Comparison of ENCODE assay signal across 13 cellular contexts in the genomic region with DNA sequence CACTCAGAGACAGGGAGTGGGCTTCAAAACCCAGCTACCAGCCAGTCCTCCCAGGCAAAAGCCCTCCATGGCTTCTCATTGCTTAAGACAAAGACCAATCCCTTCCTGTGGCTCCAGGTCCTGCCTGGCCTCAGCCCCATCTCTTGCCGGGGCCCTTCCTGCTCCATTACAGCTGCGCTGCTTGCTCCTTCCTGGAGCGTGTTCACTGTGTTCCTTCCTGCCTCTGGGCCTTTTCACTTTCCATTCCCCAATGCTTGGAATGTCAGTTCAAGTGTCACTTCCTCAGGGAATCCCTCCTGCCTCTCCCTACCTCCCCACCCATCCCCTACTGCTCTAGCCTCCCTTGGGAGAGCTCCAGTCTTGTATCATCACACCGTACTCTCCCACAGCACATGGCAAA. TPM values are rescaled to one million over a fixed set of nuclear protein-coding genes. Genes with fewer than 3 reads are reported as not detected.
DNase-seq lines count a peak whose midpoint lies in the region; ATAC-seq, FAIRE-seq and TF ChIP-seq lines count a peak whose summit lies in the region.
"Had no signal": no experiment of that assay in that cellular context is flagged by ENCODE, and none has a peak within 500 bp of the region (broad histone marks: within the 10 kb centered on the region; RNA-seq: fewer than 3 reads in every experiment).

No MANE protein-coding gene starts in this region.

- peak overlapping the region; percentile 68 for H3K18ac ChIP-seq in H1 (ENCODE audit: extremely low read depth, low read length)

- H3K36me3 ChIP-seq in H1 (ENCODE audit: control insufficient read depth in 2 of 4, insufficient read depth in 4 of 4, low read length in 3 of 4) (no peaks in the 10 kb centered on the region), mesodermal cell (ENCODE audit: control insufficient read depth, insufficient read depth, low read length) (no peaks in the 10 kb centered on the region)
- H3K36me3 ChIP-seq in CD8-positive, alpha-beta T cell (ENCODE audit: insufficient read depth, low read length), result no peaks in the 10 kb centered on the region

- no peak overlapping the region for H2AFZ ChIP-seq in H1 (ENCODE audit: low read length)

- peaks cover 8% of the 10 kb centered on the region; the same call in 1 of the 2 replicates for H3K27me3 Mint-ChIP-seq in HFFc6 (ENCODE audit: insufficient read depth)
- no peaks in the 10 kb centered on the region for H3K27me3 Mint-ChIP-seq in CD8-positive, alpha-beta T cell (ENCODE audit: low read depth)

- peaks cover 64% of the 10 kb centered on the region for H3K4me1 Mint-ChIP-seq in HFFc6 (ENCODE audit: low read depth)
- H3K4me1 Mint-ChIP-seq in CD8-positive, alpha-beta T cell (ENCODE audit: low read depth), result peaks cover 1% of the 10 kb centered on the region

- H3K79me1 ChIP-seq in H1 (ENCODE audit: low read depth, low read length), result no peaks in the 10 kb centered on the region

- no peak for ATAC-seq in CD8-positive, alpha-beta T cell

- peaks cover 4% of the 10 kb centered on the region for H3K9me3 Mint-ChIP-seq in HFFc6
- peaks cover 4% of the 10 kb centered on the region for H3K9me3 Mint-ChIP-seq in CD8-positive, alpha-beta T cell

- TF ChIP-seq POLR2A in H1 (IDR thresholded peaks at IDR 0.05; ENCODE audit: control extremely low read depth in 1 of 2, low read depth in 2 of 2, low read length in 2 of 2) (no peak), lower leg skin (IDR thresholded peaks at IDR 0.05) (no peak)

- peak overlapping the region; percentile 98 for H3K27ac Mint-ChIP-seq in HFFc6
- H3K27ac Mint-ChIP-seq in CD8-positive, alpha-beta T cell, result no peak overlapping the region

- peak overlapping the region; percentile 44 for H4K91ac ChIP-seq in H1 (replicated peaks; ENCODE audit: insufficient read length, low read length)

- H2BK5ac ChIP-seq in H1 (ENCODE audit: low read depth, low read length), result peak overlapping the region; percentile 27; the same call in 1 of the 2 replicates

- H3K27me3 ChIP-seq in H1 (replicated peaks in 1 of 4; ENCODE audit: control insufficient read depth in 3 of 4, extremely low read depth in 1 of 4, insufficient read depth in 3 of 4, low read length in 3 of 4), result 0 out of 7 replicates have a peak, but pooled peaks cover 0 to 2% (median 0%) of the 10 kb centered on the region in 4 experiments
- H3K27me3 ChIP-seq in CD8-positive, alpha-beta T cell (ENCODE audit: insufficient read depth, low read length), result no peaks in the 10 kb centered on the region

- peak overlapping the region; percentile 65 for H3K4me3 Mint-ChIP-seq in HFFc6
- no peak overlapping the region for H3K4me3 Mint-ChIP-seq in CD8-positive, alpha-beta T cell

- no peaks in the 10 kb centered on the region for H4K20me1 ChIP-seq in H1 (replicated peaks in 1 of 2; ENCODE audit: control insufficient read depth in 1 of 2, insufficient read depth in 2 of 2, low read length in 2 of 2)

- H3K36me3 Mint-ChIP-seq in HFFc6 (ENCODE audit: low read depth), result 0 out of 2 replicates have a peak, but pooled peaks cover under 1% of the 10 kb centered on the region
- H3K36me3 Mint-ChIP-seq in CD8-positive, alpha-beta T cell, result no peaks in the 10 kb centered on the region

- POLR2A ChIA-PET in H1 (lab: Charles Lee; ENCODE audit: partially characterized antibody), result interaction anchor here (1.6 to 3.3 kb wide), 3 partner anchors 9 to 101 kb away, joined by 3 to 15 read pairs (median 5); a partner anchor contains a TSS
- POLR2A ChIA-PET in CD8-positive, alpha-beta T cell (lab: Charles Lee), result no interaction called here

- H3K4me1 ChIP-seq in H1 (replicated peaks in 1 of 4; ENCODE audit: control insufficient read depth in 3 of 4, insufficient read depth in 4 of 4, low read length in 3 of 4), result peaks cover 6 to 42% (median 26%) of the 10 kb centered on the region in 4 experiments
- H3K4me1 ChIP-seq in mesodermal cell (ENCODE audit: control insufficient read depth, insufficient read depth, low read length, poor library complexity, severe bottlenecking), result peaks cover 43% of the 10 kb centered on the region
- no peaks in the 10 kb centered on the region for H3K4me1 ChIP-seq in CD8-positive, alpha-beta T cell (ENCODE audit: insufficient read depth, low read length)

- TF ChIP-seq RAD21 in H1 (IDR thresholded peaks at IDR 0.05 in 1 of 2, conservative IDR thresholded peaks at IDR 0.05 in 1 of 2; ENCODE audit: low read depth in 2 of 2, low read length in 2 of 2), result no peak

- peak overlapping the region; percentile 44; the same call in 1 of the 2 replicates for H2BK12ac ChIP-seq in H1 (ENCODE audit: low read depth, low read length)

- DNase-seq in HFFc6 (no peak), H1 (ENCODE audit: low read depth in 1 of 2, low spot score in 2 of 2) (no peak), substantia nigra (lab: John Stamatoyannopoulos, UW) (no peak), hepatic stellate cell (ENCODE audit: low spot score) (no peak), glomerular visceral epithelial cell (ENCODE audit: extremely low spot score) (no peak), lower leg skin (ENCODE audit: low spot score in 2 of 2) (no peak)
- no peak for DNase-seq in CD8-positive, alpha-beta T cell
- DNase-seq: NCI-H1105; NCI-H774; stimulated activated CD4-positive, alpha-beta T cell treated with anti-CD3 and anti-CD28 coated beads, Interleukin-4, amount 100 ng/mL, for 4 hours had no signal

- peak overlapping the region; percentile 90; the same call in 1 of the 2 replicates for H2BK20ac ChIP-seq in H1 (ENCODE audit: low read length)

- CTCF ChIA-PET in H1 (lab: Charles Lee; ENCODE audit: partially characterized antibody), result interaction anchor here (1.7 to 3.2 kb wide), 2 partner anchors 20 to 22 kb away, joined by 3 to 9 read pairs; no protein-coding TSS in a partner anchor
- CTCF ChIA-PET in CD8-positive, alpha-beta T cell (lab: Charles Lee), result interaction anchor here (1.2 to 1.3 kb wide), 2 partner anchors 12 to 24 kb away, joined by 5 read pairs; a partner anchor contains a TSS

- no peak overlapping the region for H3K27ac ChIP-seq in H1 (ENCODE audit: low read depth, low read length)
- H3K27ac ChIP-seq in mesodermal cell (ENCODE audit: low read depth, low read length, severe bottlenecking), result peak overlapping the region; percentile 83
- peak overlapping the region; percentile 33 for H3K27ac ChIP-seq in substantia nigra (ENCODE audit: low read depth, low read length, poor library complexity, severe bottlenecking)
- H3K27ac ChIP-seq in CD8-positive, alpha-beta T cell (ENCODE audit: low read depth, low read length), result no peak overlapping the region

- H4K5ac ChIP-seq in H1 (ENCODE audit: insufficient read length, low read depth, low read length), result no peak overlapping the region

- H3K9me3 ChIP-seq in H1 (ENCODE audit: insufficient read depth in 2 of 2, low read depth in 1 of 2, low read length in 1 of 2), result 0 out of 4 replicates have a peak, but pooled peaks cover 0 to 6% of the 10 kb centered on the region in 2 experiments
- H3K9me3 ChIP-seq in mesodermal cell (ENCODE audit: control insufficient read depth, low read length), result peaks cover 2% of the 10 kb centered on the region
- no peaks in the 10 kb centered on the region for H3K9me3 ChIP-seq in CD8-positive, alpha-beta T cell (ENCODE audit: low read length)

- H4K8ac ChIP-seq in H1 (ENCODE audit: extremely low read depth, insufficient read depth, low read length), result no peak overlapping the region

- no peak overlapping the region for H3K23ac ChIP-seq in H1 (ENCODE audit: insufficient read length)

- H3K9ac ChIP-seq in H1 (replicated peaks in 1 of 4; ENCODE audit: extremely low read depth in 1 of 4, low read depth in 3 of 4, low read length in 3 of 4), result no peak overlapping the region

- no peak for TF ChIP-seq EP300 in H1 (IDR thresholded peaks at IDR 0.05; ENCODE audit: borderline replicate concordance in 1 of 2, low read depth in 2 of 2, low read length in 2 of 2)

- H3K4me3 ChIP-seq in H1 (ENCODE audit: extremely low read depth in 1 of 4, insufficient read depth in 2 of 4, low read depth in 3 of 4, low read length in 4 of 4) (no peak overlapping the region), mesodermal cell (ENCODE audit: extremely low read depth, insufficient read depth, low read length, poor library complexity, severe bottlenecking) (no peak overlapping the region), lower leg skin (ENCODE audit: low read depth, poor library complexity, severe bottlenecking) (no peak overlapping the region)
- no peak overlapping the region for H3K4me3 ChIP-seq in CD8-positive, alpha-beta T cell (ENCODE audit: low read depth, low read length)
- H3K4me3 ChIP-seq: GM12878 had no signal

- peak overlapping the region; percentile 82 for H2BK15ac ChIP-seq in H1 (ENCODE audit: low read length)

- no peaks in the 10 kb centered on the region; the same call in 1 of the 2 replicates for H3K23me2 ChIP-seq in H1 (ENCODE audit: low read depth, low read length)

- 0 out of 2 replicates have a peak overlapping the region, but pooled peaks have one; percentile 6 for H2AK5ac ChIP-seq in H1 (ENCODE audit: low read depth, low read length)

- TF ChIP-seq CTCF in HFFc6 (IDR thresholded peaks at IDR 0.05) (no peak), H1 (IDR thresholded peaks at IDR 0.05; ENCODE audit: control extremely low read depth in 1 of 3, insufficient read depth in 1 of 3, low read depth in 1 of 3, low read length in 3 of 3) (no peak), lower leg skin (IDR thresholded peaks at IDR 0.05) (no peak)
- TF ChIP-seq CTCF in CD8-positive, alpha-beta T cell (IDR thresholded peaks at IDR 0.05), result no peak

- no peak overlapping the region for H2BK120ac ChIP-seq in H1 (replicated peaks; ENCODE audit: low read depth, low read length)

- intact Hi-C loops in CD8-positive, alpha-beta T cell (cut with DNase I, micrococcal nuclease), result no loop called here
- intact Hi-C loops in lower leg skin (cut with DNase I; ENCODE audit: low total_unique reads), result no loop called here

- 78% methylated on average over 4 of the region's 4 CpGs; no CpG with 5 or more reads in 1 of the 2 experiments for WGBS in H1 (ENCODE audit: extremely low coverage in 1 of 2, insufficient coverage in 1 of 2, insufficient read length in 1 of 2, insufficient replicate concordance in 2 of 2, low coverage in 1 of 2, low lambda C conversion rate in 2 of 2, missing lambda C conversion rate in 1 of 2), 2 experiments
- WGBS in mesodermal cell (ENCODE audit: insufficient coverage in 2 of 2), 2 experiments, result 77 to 81% methylated on average over 4 of the region's 4 CpGs
- WGBS in lower leg skin, 2 donors, result 68% methylated on average over 4 of the region's 4 CpGs

- H3K4me2 ChIP-seq in H1 (ENCODE audit: insufficient read depth in 1 of 2, low read depth in 2 of 2, low read length in 2 of 2), result no peak overlapping the region

- FAIRE-seq in H1 (lab: Jason Lieb, UNC), result no peak
- FAIRE-seq: D721Med, GM12878 had no signal

- H3K4ac ChIP-seq in H1 (replicated peaks; ENCODE audit: insufficient read length, low read depth, low read length), result no peak overlapping the region

- no peak overlapping the region for H3K56ac ChIP-seq in H1 (replicated peaks; ENCODE audit: insufficient read length, low read depth, low read length)

- H3K79me2 ChIP-seq in H1 (ENCODE audit: control insufficient read depth in 1 of 2, insufficient read depth in 2 of 2, low read length in 2 of 2), result no peaks in the 10 kb centered on the region

- H3K14ac ChIP-seq in H1 (ENCODE audit: insufficient read length), result no peak overlapping the region

RNA-seq across cellular contexts. Expression of a gene that starts 11.1 kb away (rescaled TPM):
- total RNA-seq in HFFc6 (2021; fragmentation: NEBNext Ultra II Directional; extraction: Animal tissue kit (Norgen Biotek cat#: 25700)), result 10 to 100 TPM; 20.2 to 30.3 (median 26.9) TPM
- total RNA-seq in H1 (2021; fragmentation: NEBNext Ultra II Directional; extraction: Animal tissue kit (Norgen Biotek cat#: 25700)), result 44.9 and 45.7 TPM in 2 replicates
- polyA plus RNA-seq in H1 (2011; rRNA removed), result 29.1 and 37.2 TPM in 2 replicates
- polyA plus RNA-seq in H1 (2011; cell fraction: cytosol; rRNA removed), result 22.7 TPM
- 157 TPM for polyA plus RNA-seq in H1 (2011; cell fraction: nucleus; rRNA removed)
- polyA plus RNA-seq in H1 (2012, experiment 1 of 2), result 22.4 to 35.2 TPM (median 31.8 TPM) in 4 replicates
- polyA plus RNA-seq in H1 (2012, experiment 2 of 2), result 11.9 TPM
- 24.7 TPM for polyA plus RNA-seq in H1 (2013, experiment 1 of 2)
- polyA plus RNA-seq in H1 (2013, experiment 2 of 2), result 23.5 TPM
- 45.6 and 48.9 TPM in 2 replicates for polyA minus RNA-seq in H1 (2011; rRNA and poly(A)+ RNA removed)
- polyA minus RNA-seq in H1 (2011; cell fraction: cytosol; rRNA and poly(A)+ RNA removed), result 23.7 TPM
- polyA minus RNA-seq in H1 (2011; cell fraction: nucleus; rRNA and poly(A)+ RNA removed), result 42.2 TPM
- 6.4 TPM for polyA plus RNA-seq in mesodermal cell (2013, experiment 1 of 2)
- 4.6 TPM for polyA plus RNA-seq in mesodermal cell (2013, experiment 2 of 2)
- total RNA-seq in CD8-positive, alpha-beta T cell, result 10 to 100 TPM; 39.5 to 40.1 TPM
- total RNA-seq in lower leg skin, result 100 to 1,000 TPM; 161 to 265 (median 197) TPM

RNA-seq across cellular contexts. Expression of a gene that starts 30.0 kb away (rescaled TPM):
- total RNA-seq in HFFc6 (2021; fragmentation: NEBNext Ultra II Directional; extraction: Animal tissue kit (Norgen Biotek cat#: 25700)), result 10 to 100 TPM; 17.5 to 23.2 (median 19.9) TPM
- total RNA-seq in H1 (2021; fragmentation: NEBNext Ultra II Directional; extraction: Animal tissue kit (Norgen Biotek cat#: 25700)), result 43.3 and 45.1 TPM in 2 replicates
- polyA plus RNA-seq in H1 (2011; rRNA removed), result 43.4 and 51.4 TPM in 2 replicates
- 38.7 TPM for polyA plus RNA-seq in H1 (2011; cell fraction: cytosol; rRNA removed)
- polyA plus RNA-seq in H1 (2011; cell fraction: nucleus; rRNA removed), result 33.2 TPM
- polyA plus RNA-seq in H1 (2012, experiment 1 of 2), result 25.3 to 42.8 TPM (median 38.6 TPM) in 4 replicates
- 50.1 TPM for polyA plus RNA-seq in H1 (2012, experiment 2 of 2)
- polyA plus RNA-seq in H1 (2013, experiment 1 of 2), result 19.1 TPM
- 19.0 TPM for polyA plus RNA-seq in H1 (2013, experiment 2 of 2)
- 33.0 and 37.7 TPM in 2 replicates for polyA minus RNA-seq in H1 (2011; rRNA and poly(A)+ RNA removed)
- 27.4 TPM for polyA minus RNA-seq in H1 (2011; cell fraction: cytosol; rRNA and poly(A)+ RNA removed)
- 15.8 TPM for polyA minus RNA-seq in H1 (2011; cell fraction: nucleus; rRNA and poly(A)+ RNA removed)
- 36.4 TPM for polyA plus RNA-seq in mesodermal cell (2013, experiment 1 of 2)
- 29.6 TPM for polyA plus RNA-seq in mesodermal cell (2013, experiment 2 of 2)
- 10 to 100 TPM; 44.8 to 46.5 TPM for total RNA-seq in CD8-positive, alpha-beta T cell
- total RNA-seq in lower leg skin, result 10 to 100 TPM; 19.7 to 26.6 (median 22.2) TPM

Comparison
In these comparisons a context has a peak if more than half of its experiments do, and no peak if none do; other contexts are left out.
1. H3K27ac ChIP-seq: peak in mesodermal cell (single experiment) and substantia nigra (single experiment); none in H1 (single experiment) and CD8-positive, alpha-beta T cell (single experiment).